14 cellular contexts compared by ENCODE assay signal in genomic region chr3:63872135-63872924, GRCh38. TPM values are rescaled to one million over a fixed set of nuclear protein-coding genes. Genes with fewer than 3 reads are reported as not detected.
DNase-seq lines count a peak whose midpoint lies in the region; ATAC-seq and TF ChIP-seq lines count a peak whose summit lies in the region.
"Had no signal": no experiment of that assay in that cellular context is flagged by ENCODE, and none has a peak within 500 bp of the region (broad histone marks: within the 10 kb centered on the region; RNA-seq: fewer than 3 reads in every experiment).

No MANE protein-coding gene starts in this region.

- intact Hi-C loops in CD8-positive, alpha-beta T cell (cut with DNase I, micrococcal nuclease), result no loop called here

- no peaks in the 10 kb centered on the region for H3K27me3 ChIP-seq in BLaER1
- H3K27me3 ChIP-seq in CD8-positive, alpha-beta T cell (ENCODE audit: insufficient read depth, low read length), result no peaks in the 10 kb centered on the region

- H3K27ac ChIP-seq in BLaER1, result no peak overlapping the region
- no peak overlapping the region for H3K27ac ChIP-seq in CD8-positive, alpha-beta T cell (ENCODE audit: low read depth, low read length)

- no peaks in the 10 kb centered on the region for H3K9me3 Mint-ChIP-seq in CD8-positive, alpha-beta T cell
- H3K9me3 Mint-ChIP-seq: stimulated activated naive CD8-positive, alpha-beta T cell treated with anti-CD3 and anti-CD28 coated beads, Interleukin-15, amount 100 ng/mL, for 72 hours; T-helper 1 cell treated with Interleukin-12 subunit alpha and Interleukin-12 subunit beta and Interleukin-4 antibody, amounts not matched to agents 30 μg/mL and 1 μg/mL, for 36 hours had no signal

- no peak overlapping the region for H3K9ac ChIP-seq in BLaER1

- peaks cover 72% of the 10 kb centered on the region for H3K4me1 Mint-ChIP-seq in CD8-positive, alpha-beta T cell (ENCODE audit: low read depth)

- H3K4me2 ChIP-seq in BLaER1, result 0 out of 2 replicates have a peak overlapping the region, but pooled peaks have one; percentile 7

- no peak for ATAC-seq in CD8-positive, alpha-beta T cell
- no peak for ATAC-seq in GM21737 (IDR thresholded peaks at IDR 0.05; ENCODE audit: unreplicated experiment)
- ATAC-seq: stimulated activated naive CD8-positive, alpha-beta T cell treated with anti-CD3 and anti-CD28 coated beads, Interleukin-15, amount 100 ng/mL, for 72 hours had no signal

- no peaks in the 10 kb centered on the region for H3K9me3 ChIP-seq in BLaER1
- H3K9me3 ChIP-seq in CD8-positive, alpha-beta T cell (ENCODE audit: low read length), result no peaks in the 10 kb centered on the region

- no peak overlapping the region for H3K27ac Mint-ChIP-seq in CD8-positive, alpha-beta T cell
- H3K27ac Mint-ChIP-seq: stimulated activated naive CD8-positive, alpha-beta T cell treated with anti-CD3 and anti-CD28 coated beads, Interleukin-15, amount 100 ng/mL, for 72 hours; T-helper 1 cell treated with Interleukin-12 subunit alpha and Interleukin-12 subunit beta and Interleukin-4 antibody, amounts not matched to agents 30 μg/mL and 1 μg/mL, for 36 hours had no signal

- no peak for TF ChIP-seq CTCF in CD8-positive, alpha-beta T cell (IDR thresholded peaks at IDR 0.05)

- H3K36me3 ChIP-seq in BLaER1, result peaks cover 25% of the 10 kb centered on the region
- H3K36me3 ChIP-seq in CD8-positive, alpha-beta T cell (ENCODE audit: insufficient read depth, low read length), result no peaks in the 10 kb centered on the region

- H3K4me1 ChIP-seq in BLaER1, result peaks cover 22% of the 10 kb centered on the region
- H3K4me1 ChIP-seq in CD8-positive, alpha-beta T cell (ENCODE audit: insufficient read depth, low read length), result peaks cover 6% of the 10 kb centered on the region

- no peak overlapping the region for H3K4me3 ChIP-seq in BLaER1
- no peak overlapping the region for H3K4me3 ChIP-seq in CD8-positive, alpha-beta T cell (ENCODE audit: low read depth, low read length)

- H4K20me1 ChIP-seq in BLaER1, result peaks cover 100% of the 10 kb centered on the region

- H3K27me3 Mint-ChIP-seq in CD8-positive, alpha-beta T cell (ENCODE audit: low read depth), result no peaks in the 10 kb centered on the region
- H3K27me3 Mint-ChIP-seq: stimulated activated naive CD8-positive, alpha-beta T cell treated with anti-CD3 and anti-CD28 coated beads, Interleukin-15, amount 100 ng/mL, for 72 hours had no signal

- POLR2A ChIA-PET in CD8-positive, alpha-beta T cell (lab: Charles Lee), result no interaction called here

- CTCF ChIA-PET in CD8-positive, alpha-beta T cell (lab: Charles Lee), result no interaction called here

- DNase-seq in HT1080 (ENCODE audit: low read depth) (peak; percentile 68), astrocyte of the hippocampus (ENCODE audit: low read depth, low spot score) (peak; percentile 56), kidney glomerular epithelial cell (lab: John Stamatoyannopoulos, UW) (peak; percentile 38), NCI-H524 (lab: John Stamatoyannopoulos, UW) (no peak), NCI-H1092 treated with DMSO at 0.1 percent for 48 hours (lab: John Stamatoyannopoulos, UW) (no peak)
- no peak for DNase-seq in CD8-positive, alpha-beta T cell
- DNase-seq: COR-L47; Kasumi-1; stimulated activated naive CD8-positive, alpha-beta T cell treated with anti-CD3 and anti-CD28 coated beads, Interleukin-15, amount 100 ng/mL, for 72 hours had no signal

- H3K36me3 Mint-ChIP-seq in CD8-positive, alpha-beta T cell, result peaks cover 7% of the 10 kb centered on the region

- no peak overlapping the region for H3K4me3 Mint-ChIP-seq in CD8-positive, alpha-beta T cell
- H3K4me3 Mint-ChIP-seq: stimulated activated naive CD8-positive, alpha-beta T cell treated with anti-CD3 and anti-CD28 coated beads, Interleukin-15, amount 100 ng/mL, for 72 hours; T-helper 1 cell treated with Interleukin-12 subunit alpha and Interleukin-12 subunit beta and Interleukin-4 antibody, amounts not matched to agents 30 μg/mL and 1 μg/mL, for 36 hours had no signal

RNA-seq across cellular contexts. Expression of gene ATXN7, which starts 8.7 kb away (rescaled TPM):
- 7.0 and 7.6 TPM in 2 replicates for total RNA-seq in HT1080 (2014; rRNA removed; shearing (Covaris generic))
- polyA plus RNA-seq in HT1080 (2015; cell fraction: cytosol; rRNA removed), result 5.5 and 6.0 TPM in 2 replicates
- polyA plus RNA-seq in HT1080 (2015; cell fraction: nucleus; rRNA removed), result 17.6 and 18.9 TPM in 2 replicates
- 100 to 1,000 TPM; 273 to 278 TPM for total RNA-seq in CD8-positive, alpha-beta T cell

RNA-seq across cellular contexts. Expression of gene THOC7, which starts 8.7 kb away (rescaled TPM):
- 68.3 and 96.4 TPM in 2 replicates for total RNA-seq in HT1080 (2014; rRNA removed; shearing (Covaris generic))
- polyA plus RNA-seq in HT1080 (2015; cell fraction: cytosol; rRNA removed), result 118 and 130 TPM in 2 replicates
- polyA plus RNA-seq in HT1080 (2015; cell fraction: nucleus; rRNA removed), result 32.4 and 33.9 TPM in 2 replicates
- total RNA-seq in CD8-positive, alpha-beta T cell, result 10 to 100 TPM; 23.0 to 25.5 TPM

RNA-seq across cellular contexts. Expression of gene SCAANT1, which starts 39.9 kb away (rescaled TPM):
- not detected in 2 replicates for total RNA-seq in HT1080 (2014; rRNA removed; shearing (Covaris generic))
- not detected in 2 replicates for polyA plus RNA-seq in HT1080 (2015; cell fraction: cytosol; rRNA removed)
- polyA plus RNA-seq in HT1080 (2015; cell fraction: nucleus; rRNA removed), result not detected in 2 replicates
- not detected for total RNA-seq in CD8-positive, alpha-beta T cell
- polyA plus RNA-seq: adipose tissue, neural cell had no signal

RNA-seq across cellular contexts. Expression of gene C3orf49, which starts 53.2 kb away (rescaled TPM):
- 0.16 TPM in 1 of 2 replicates, not detected in the other for total RNA-seq in HT1080 (2014; rRNA removed; shearing (Covaris generic))
- not detected in 2 replicates for polyA plus RNA-seq in HT1080 (2015; cell fraction: cytosol; rRNA removed)
- not detected in 2 replicates for polyA plus RNA-seq in HT1080 (2015; cell fraction: nucleus; rRNA removed)
- total RNA-seq in CD8-positive, alpha-beta T cell, result not detected
- polyA plus RNA-seq: adipose tissue, neural cell had no signal

Comparison
In these comparisons a context has a peak if more than half of its experiments do, and no peak if none do; other contexts are left out.
1. DNase-seq: peak in HT1080 (single experiment), astrocyte of the hippocampus (single experiment) and kidney glomerular epithelial cell (single experiment); none in CD8-positive, alpha-beta T cell (0 of 7), NCI-H524 (0 of 2) and NCI-H1092 treated with DMSO at 0.1 percent for 48 hours (single experiment).
2. RNA of gene ATXN7, which starts 8.7 kb away (total RNA-seq): 273 to 278 TPM in CD8-positive, alpha-beta T cell; 7.0 to 7.6 TPM in HT1080; every median in the first group is over 10 times any median in the second.